ENCODE assay signal across 4 cellular contexts in genomic region chr4:144091181-144091580, GRCh38. TPM values are rescaled to one million over a fixed set of nuclear protein-coding genes. Genes with fewer than 3 reads are reported as not detected.
"Had no signal": no experiment of that assay in that cellular context is flagged by ENCODE, and none has a peak within 500 bp of the region (broad histone marks: within the 10 kb centered on the region; RNA-seq: fewer than 3 reads in every experiment).

No MANE protein-coding gene starts in this region.

RNA-seq across cellular contexts. Expression of gene GYPA, which starts 49.3 kb away (rescaled TPM):
- total RNA-seq: LHCN-M2, M059J, MCF 10A, NCI-H460 had no signal
